Comparison of ENCODE assay signal across 7 cellular contexts in the genomic region with DNA sequence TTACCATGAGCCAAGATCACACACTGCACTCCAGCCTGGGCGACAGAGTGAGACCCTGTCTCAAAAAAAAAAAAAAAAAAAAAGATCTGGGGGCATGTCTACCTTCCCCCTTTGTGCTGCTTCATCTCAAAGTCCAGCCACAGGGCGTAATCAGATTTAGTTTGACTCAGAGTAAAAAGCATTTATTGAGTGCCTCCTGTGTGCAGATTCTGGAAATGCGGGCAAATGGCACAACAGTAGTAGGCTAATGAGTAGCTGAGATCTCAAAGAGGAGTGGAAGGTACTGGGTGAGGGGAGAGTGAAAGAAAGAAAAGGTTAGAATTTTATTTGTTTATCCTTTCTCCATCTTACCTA. TPM values are rescaled to one million over a fixed set of nuclear protein-coding genes. Genes with fewer than 3 reads are reported as not detected.
DNase-seq lines count a peak whose midpoint lies in the region; ATAC-seq and TF ChIP-seq lines count a peak whose summit lies in the region.

No MANE protein-coding gene starts in this region.

- no peaks in the 10 kb centered on the region for H3K36me3 Mint-ChIP-seq in T-cell

- no peak for DNase-seq in HFF-Myc (ENCODE audit: extremely low read depth, low read depth)
- no peak for DNase-seq in T-cell
- DNase-seq in fibroblast of lung (ENCODE audit: low read depth in 2 of 2): no peak
- no peak for DNase-seq in iPS-NIHi11 (ENCODE audit: low spot score)
- DNase-seq in NCI-H1092 (lab: John Stamatoyannopoulos, UW): no peak

- H3K9me3 ChIP-seq in fibroblast of lung (ENCODE audit: control insufficient read depth, insufficient read depth, low read depth, low read length): no peaks in the 10 kb centered on the region

- peaks cover 63% of the 10 kb centered on the region for H3K4me1 ChIP-seq in fibroblast of lung (ENCODE audit: control insufficient read depth, extremely low read depth, insufficient read depth, low read length)

- H3K79me2 ChIP-seq in fibroblast of lung (ENCODE audit: control insufficient read depth, insufficient read depth, low read length): no peaks in the 10 kb centered on the region

- POLR2A ChIA-PET in T-cell (lab: Charles Lee): no interaction called here

- H3K27me3 Mint-ChIP-seq in T-cell: no peaks in the 10 kb centered on the region

- no peaks in the 10 kb centered on the region for H4K20me1 ChIP-seq in fibroblast of lung (ENCODE audit: control insufficient read depth, extremely low read depth, insufficient read depth, low read length)

- peak overlapping the region; percentile 93 to 94 for H3K27ac Mint-ChIP-seq in T-cell

- no peak overlapping the region for H3K9ac ChIP-seq in fibroblast of lung (ENCODE audit: insufficient read depth, low read length)

- TF ChIP-seq CTCF in HFF-Myc (IDR thresholded peaks at IDR 0.05; ENCODE audit: low read depth, low read length, missing control alignments): peak; percentile 10
- peak in 1 of 2 donors; percentile 5 for TF ChIP-seq CTCF in fibroblast of lung (conservative IDR thresholded peaks at IDR 0.05 in 1 of 2, IDR thresholded peaks at IDR 0.05 in 1 of 2; ENCODE audit: low read depth in 1 of 2, low read length in 2 of 2)

- CTCF ChIA-PET in T-cell (lab: Charles Lee): interaction anchor here in 1 of 2 donors (2.0 to 5.0 kb wide), 2 partner anchors 10 to 34 kb away, joined by 6 to 75 read pairs; partner anchors contain the start of gene NR1D1

- peak overlapping the region; percentile 50 for H3K27ac ChIP-seq in fibroblast of lung (ENCODE audit: insufficient read depth, low read length)
- peak overlapping the region in 18 of 21 experiments; percentile 4 to 99 (median 89) for H3K27ac ChIP-seq in skin epidermis

- no peak overlapping the region for H3K4me3 ChIP-seq in HFF-Myc (replicated peaks; ENCODE audit: low read depth, low read length)
- H3K4me3 ChIP-seq in fibroblast of lung (replicated peaks in 1 of 4; ENCODE audit: control extremely low read depth in 1 of 4, insufficient read depth in 1 of 4, low read depth in 3 of 4, low read length in 4 of 4): no peak overlapping the region
- no peak overlapping the region for H3K4me3 ChIP-seq in skin epidermis

- H3K4me1 Mint-ChIP-seq in T-cell: peaks cover 91 to 94% (median 94%) of the 10 kb centered on the region in 3 donors

- no peaks in the 10 kb centered on the region for H3K36me3 ChIP-seq in fibroblast of lung (ENCODE audit: control insufficient read depth, insufficient read depth, low read length)

- H3K9me3 Mint-ChIP-seq in T-cell: no peaks in the 10 kb centered on the region

- no peak overlapping the region for H3K4me2 ChIP-seq in fibroblast of lung (ENCODE audit: extremely low read depth, insufficient read depth, low read length)

- no peaks in the 10 kb centered on the region for H3K27me3 ChIP-seq in fibroblast of lung (ENCODE audit: control insufficient read depth, insufficient read depth, low read length)

- ATAC-seq in T-cell (replicated peaks in 1 of 4) (no peak), GM21381 (IDR thresholded peaks at IDR 0.05; ENCODE audit: unreplicated experiment) (no peak)

- H2AFZ ChIP-seq in fibroblast of lung (ENCODE audit: low read length): no peak overlapping the region

- peak overlapping the region in 1 of 3 donors; percentile 28 for H3K4me3 Mint-ChIP-seq in T-cell

RNA-seq across cellular contexts. Expression of gene NR1D1, which starts 9.1 kb away (rescaled TPM):
- 10 to 100 TPM; 11.5 to 33.6 (median 21.9) TPM for total RNA-seq in T-cell
- 1.8 and 5.3 TPM in 2 replicates for total RNA-seq in fibroblast of lung
- polyA plus RNA-seq in fibroblast of lung: 3.3 and 4.0 TPM in 2 replicates
- polyA plus RNA-seq in fibroblast of lung (2012): 9.4 and 10.7 TPM in 2 replicates
- polyA minus RNA-seq in fibroblast of lung (ENCODE audit: low replicate concordance): 21.2 and 35.6 TPM in 2 replicates

RNA-seq across cellular contexts. Expression of gene MSL1, which starts 12.3 kb away (rescaled TPM):
- total RNA-seq in T-cell (100 to 1,000 TPM; 106 to 136 (median 115) TPM), fibroblast of lung (43.9 and 52.4 TPM in 2 replicates)
- polyA plus RNA-seq in fibroblast of lung: 65.6 and 86.3 TPM in 2 replicates
- polyA plus RNA-seq in fibroblast of lung (2012): 44.7 and 60.6 TPM in 2 replicates
- 8.0 and 11.3 TPM in 2 replicates for polyA minus RNA-seq in fibroblast of lung (ENCODE audit: low replicate concordance)

RNA-seq across cellular contexts. Expression of gene CASC3, which starts 30.9 kb away (rescaled TPM):
- 100 to 1,000 TPM; 116 to 161 (median 126) TPM for total RNA-seq in T-cell
- 24.9 and 26.8 TPM in 2 replicates for total RNA-seq in fibroblast of lung
- polyA plus RNA-seq in fibroblast of lung: 38.8 and 45.7 TPM in 2 replicates
- polyA plus RNA-seq in fibroblast of lung (2012): 37.0 and 38.7 TPM in 2 replicates
- polyA minus RNA-seq in fibroblast of lung (ENCODE audit: low replicate concordance): 48.8 and 56.0 TPM in 2 replicates

RNA-seq across cellular contexts. Expression of gene THRA, which starts 46.7 kb away (rescaled TPM):
- total RNA-seq in T-cell (10 to 100 TPM; 30.4 to 54.0 (median 48.9) TPM), fibroblast of lung (49.8 and 52.8 TPM in 2 replicates)
- polyA plus RNA-seq in fibroblast of lung: 27.2 and 30.8 TPM in 2 replicates
- polyA plus RNA-seq in fibroblast of lung (2012): 34.3 and 34.9 TPM in 2 replicates
- 43.5 and 67.0 TPM in 2 replicates for polyA minus RNA-seq in fibroblast of lung (ENCODE audit: low replicate concordance)

RNA-seq across cellular contexts. Expression of gene MED24, which starts 55.2 kb away (rescaled TPM):
- 100 to 1,000 TPM in 1 of 5 donors, 10 to 100 TPM in 4; 75.9 to 104 (median 87.0) TPM for total RNA-seq in T-cell
- total RNA-seq in fibroblast of lung: 25.1 and 31.1 TPM in 2 replicates
- polyA plus RNA-seq in fibroblast of lung: 42.7 and 66.7 TPM in 2 replicates
- polyA plus RNA-seq in fibroblast of lung (2012): 32.7 and 46.9 TPM in 2 replicates
- 122 and 302 TPM in 2 replicates for polyA minus RNA-seq in fibroblast of lung (ENCODE audit: low replicate concordance)
